29 cellular contexts compared by ENCODE assay signal in the genomic region with DNA sequence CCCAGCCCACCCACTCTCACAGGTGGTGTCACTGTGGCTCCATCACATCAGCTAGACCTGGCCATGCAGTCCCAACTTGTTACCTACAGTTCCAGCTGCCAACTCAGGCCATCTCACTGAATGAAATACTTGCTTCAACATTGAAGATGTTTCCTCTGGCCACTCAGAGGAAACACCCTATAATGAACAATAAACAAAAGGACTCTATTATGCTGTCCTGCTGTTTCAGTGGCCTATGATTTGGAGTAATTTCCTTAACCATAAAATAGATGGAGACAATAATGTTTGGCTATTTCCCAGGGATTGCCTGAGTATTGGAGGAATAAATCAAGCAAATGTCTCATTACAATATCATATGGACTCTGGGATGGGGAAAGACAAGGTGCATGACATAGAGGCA.
A peak's percentile ranks its signal among the peaks of the same experiment; 100 is the strongest.
DNase-seq lines count a peak whose midpoint lies in the region; ATAC-seq, FAIRE-seq and TF ChIP-seq lines count a peak whose summit lies in the region.
"Had no signal": no experiment of that assay in that cellular context is flagged by ENCODE, and none has a peak within 500 bp of the region (broad histone marks: within the 10 kb centered on the region; RNA-seq: fewer than 3 reads in every experiment).

No MANE protein-coding gene starts in this region.

- no peaks in the 10 kb centered on the region for H3K9me3 Mint-ChIP-seq in Caco-2 (ENCODE audit: unreplicated experiment)
- H3K9me3 Mint-ChIP-seq: activated T-helper 1 cell treated with anti-CD3 and anti-CD28 coated beads, Interleukin-12 subunit alpha, Interleukin-12 subunit beta, Interleukin-2, Interleukin-4 antibody, amounts not matched to agents 30 ng/mL and 10 ng/mL and 1 ng/mL, durations not matched to agents 14 hours and 24 hours and 36 hours; CD8-positive, alpha-beta T cell had no signal

- DNase-seq in NCI-H748 (lab: John Stamatoyannopoulos, UW; ENCODE audit: unreplicated experiment): peak; percentile 44
- DNase-seq in NCI-H748 treated with DMSO at 0.1 percent for 48 hours (lab: John Stamatoyannopoulos, UW): no peak
- DNase-seq in SK-MEL-5 (ENCODE audit: low read depth, low spot score): peak; percentile 67
- no peak for DNase-seq in left colon
- no peak for DNase-seq in urothelium cell line (ENCODE audit: low spot score)
- DNase-seq in A673 (ENCODE audit: low spot score): no peak
- DNase-seq in Caco-2: no peak
- no peak for DNase-seq in pancreas
- DNase-seq: activated CD4-positive, alpha-beta T cell treated with anti-CD3 and anti-CD28 coated beads, Interleukin-2, amount 50 U/mL, for 48 hours; activated CD8-positive, alpha-beta memory T cell treated with anti-CD3 and anti-CD28 coated beads, Interleukin-2, amount 50 U/mL, for 4 hours; activated naive CD4-positive, alpha-beta T cell treated with anti-CD3 and anti-CD28 coated beads, Interleukin-2, amount 50 U/mL, for 16 hours; amniotic stem cell; brain microvascular endothelial cell; CD8-positive, alpha-beta T cell; mesenchymal stem cell; MV-4-11; NCI-H1436 treated with DMSO at 0.1 percent for 48 hours; NCI-H2107; NCI-H446; stimulated activated CD4-positive, alpha-beta T cell treated with anti-CD3 and anti-CD28 coated beads, Interleukin-15, amount 100 ng/mL, for 24 hours; stimulated activated naive CD4-positive, alpha-beta T cell treated with Interleukin-2 at 50 U/mL for 16 hours; testis had no signal

- BruUV-seq in A673 (replicated peaks; lab: Mats Ljungman, UMichigan) (no TSS peak), Caco-2 (replicated peaks; lab: Mats Ljungman, UMichigan) (no TSS peak)

- H3K27me3 ChIP-seq in A673 (replicated peaks; ENCODE audit: insufficient read depth, low read depth, low read length, poor library complexity) (no peaks in the 10 kb centered on the region), Caco-2 (replicated peaks; ENCODE audit: control insufficient read depth, insufficient read depth, low read length) (no peaks in the 10 kb centered on the region), pancreas (no peaks in the 10 kb centered on the region)
- H3K27me3 ChIP-seq: brain microvascular endothelial cell, heart left ventricle, Peyer's patch, testis, vagina had no signal

- ATAC-seq in left colon (peak; percentile 62), pancreas (no peak)
- ATAC-seq: CD8-positive, alpha-beta T cell had no signal

- H3K27ac ChIP-seq in A673 (ENCODE audit: low read depth, low read length, poor library complexity, severe bottlenecking) (no peak overlapping the region), pancreas (no peak overlapping the region)
- H3K27ac ChIP-seq: 22Rv1, brain microvascular endothelial cell, heart left ventricle, testis, vagina had no signal

- peak; percentile 52 for FAIRE-seq in urothelium cell line (lab: Jason Lieb, UNC)
- FAIRE-seq in pancreas (lab: Jason Lieb, UNC): no peak
- FAIRE-seq: HTR-8/SVneo had no signal

- H3K4me3 ChIP-seq in A673 (ENCODE audit: low read depth, low read length, poor library complexity, severe bottlenecking) (no peak overlapping the region), Caco-2 (ENCODE audit: low read depth, low read length) (no peak overlapping the region), pancreas (no peak overlapping the region)
- H3K4me3 ChIP-seq: HAP-1, heart left ventricle, Peyer's patch, testis, vagina had no signal

- CTCF ChIA-PET in A673 (lab: Charles Lee) (interaction anchor here (2.6 kb wide), 1 partner anchor 10 kb away, joined by 14 read pairs; no protein-coding TSS in a partner anchor), Caco-2 (lab: Charles Lee) (interaction anchor here (1.5 kb wide), 1 partner anchor 201 kb away, joined by 3 read pairs; no protein-coding TSS in a partner anchor)

- peaks cover 22% of the 10 kb centered on the region for H3K4me1 Mint-ChIP-seq in Caco-2 (ENCODE audit: low read depth, unreplicated experiment)

- TF ChIP-seq CTCF in A673 (conservative IDR thresholded peaks at IDR 0.05; ENCODE audit: low read depth, low read length) (no peak), Caco-2 (IDR thresholded peaks at IDR 0.05; ENCODE audit: insufficient read depth in 1 of 2, low read depth in 1 of 2, low read length in 1 of 2, severe bottlenecking in 1 of 2, unreplicated experiment in 1 of 2) (no peak), pancreas (IDR thresholded peaks at IDR 0.05) (no peak)

- intact Hi-C loops in left colon (cut with DNase I, micrococcal nuclease) (no loop called here), A673 (cut with micrococcal nuclease; ENCODE audit: unreplicated experiment) (no loop called here), Caco-2 (cut with micrococcal nuclease; ENCODE audit: unreplicated experiment) (no loop called here), pancreas (cut with DNase I) (loop anchor here in 1 of 3 donors (10.0 kb wide), 1 partner anchor 299 kb away; no protein-coding TSS in a partner anchor)

- no peaks in the 10 kb centered on the region for H3K27me3 Mint-ChIP-seq in Caco-2 (ENCODE audit: insufficient read depth, unreplicated experiment)

- in situ Hi-C loops in SK-MEL-5 (cut with HindIII; ENCODE audit: low pct_unique_long_range_greater_than_20kb, low sequenced_read_pairs): no loop called here

- no peak overlapping the region for H3K27ac Mint-ChIP-seq in Caco-2 (ENCODE audit: unreplicated experiment)
- H3K27ac Mint-ChIP-seq: activated T-helper 1 cell treated with anti-CD3 and anti-CD28 coated beads, Interleukin-12 subunit alpha, Interleukin-12 subunit beta, Interleukin-2, Interleukin-4 antibody, amounts not matched to agents 30 ng/mL and 10 ng/mL and 1 ng/mL, durations not matched to agents 14 hours and 24 hours and 36 hours; CD8-positive, alpha-beta T cell had no signal

- no peak overlapping the region for H3K4me3 Mint-ChIP-seq in Caco-2 (ENCODE audit: unreplicated experiment)
- H3K4me3 Mint-ChIP-seq: activated T-helper 1 cell treated with anti-CD3 and anti-CD28 coated beads, Interleukin-12 subunit alpha, Interleukin-12 subunit beta, Interleukin-2, Interleukin-4 antibody, amounts not matched to agents 30 ng/mL and 10 ng/mL and 1 ng/mL, durations not matched to agents 14 hours and 24 hours and 36 hours; CD8-positive, alpha-beta T cell had no signal

- POLR2A ChIA-PET in A673 (lab: Charles Lee; ENCODE audit: low non-redundant PET): no interaction called here
- POLR2A ChIA-PET in Caco-2 (lab: Charles Lee): interaction anchor here (0.5 kb wide), 1 partner anchor 10 kb away, joined by 3 read pairs; no protein-coding TSS in a partner anchor

- H3K4me1 ChIP-seq in A673 (ENCODE audit: insufficient read depth, low read length, poor library complexity, severe bottlenecking) (peaks cover 28% of the 10 kb centered on the region), Caco-2 (peaks cover 3% of the 10 kb centered on the region; the same call in 1 of the 2 replicates), pancreas (no peaks in the 10 kb centered on the region)
- H3K4me1 ChIP-seq: vagina had no signal

- H3K36me3 Mint-ChIP-seq in Caco-2 (ENCODE audit: insufficient read depth, unreplicated experiment): no peaks in the 10 kb centered on the region
- H3K36me3 Mint-ChIP-seq: CD8-positive, alpha-beta T cell had no signal

- H3K9me3 ChIP-seq in A673 (ENCODE audit: low read depth, low read length, poor library complexity, severe bottlenecking) (no peaks in the 10 kb centered on the region), Caco-2 (no peaks in the 10 kb centered on the region), pancreas (no peaks in the 10 kb centered on the region)
- H3K9me3 ChIP-seq: HAP-1, heart left ventricle, Peyer's patch, testis, vagina had no signal

- H3K36me3 ChIP-seq in A673 (ENCODE audit: insufficient read depth, low read length, poor library complexity, severe bottlenecking) (peaks cover 23% of the 10 kb centered on the region), Caco-2 (ENCODE audit: control insufficient read depth, insufficient read depth, low read length) (no peaks in the 10 kb centered on the region), pancreas (no peaks in the 10 kb centered on the region)
- H3K36me3 ChIP-seq: brain microvascular endothelial cell, HAP-1, heart left ventricle, Peyer's patch, vagina had no signal

Comparison
In these comparisons a context has a peak if more than half of its experiments do, and no peak if none do; other contexts are left out.
1. DNase-seq: peak in NCI-H748 (single experiment) and SK-MEL-5 (single experiment); none in NCI-H748 treated with DMSO at 0.1 percent for 48 hours (single experiment), left colon (0 of 2), urothelium cell line (single experiment), A673 (single experiment), Caco-2 (0 of 2) and pancreas (0 of 6).